18 cellular contexts compared by ENCODE assay signal in genomic region chr17:31475378-31476162, GRCh38.
DNase-seq lines count a peak whose midpoint lies in the region; ATAC-seq and TF ChIP-seq lines count a peak whose summit lies in the region.
"Had no signal": no experiment of that assay in that cellular context is flagged by ENCODE, and none has a peak within 500 bp of the region (broad histone marks: within the 10 kb centered on the region; RNA-seq: fewer than 3 reads in every experiment).

No MANE protein-coding gene starts in this region.

- H3K36me3 Mint-ChIP-seq in nephron progenitor cell (ENCODE audit: low read depth), result no peaks in the 10 kb centered on the region
- no peaks in the 10 kb centered on the region for H3K36me3 Mint-ChIP-seq in naive thymus-derived CD4-positive, alpha-beta T cell
- H3K36me3 Mint-ChIP-seq: CD8-positive, alpha-beta T cell had no signal

- TF ChIP-seq CTCF in nephron progenitor cell (IDR thresholded peaks at IDR 0.05) (no peak), uterus (IDR thresholded peaks at IDR 0.05) (no peak)

- DNase-seq in SJCRH30 (no peak), foreskin melanocyte (peak; percentile 41), pons (ENCODE audit: low spot score) (peak; percentile 60), nephron progenitor cell (no peak), uterus (no peak), GOT3 (lab: John Stamatoyannopoulos, UW) (no peak)
- no peak for DNase-seq in naive thymus-derived CD4-positive, alpha-beta T cell
- DNase-seq: CD8-positive, alpha-beta T cell; IMR-90; NCI-H1436; NCI-H2081 treated with DMSO at 0.1 percent for 48 hours; NCI-H345; NCI-H69; SW 1271 had no signal

- H3K4me3 ChIP-seq in BLaER1 treated with 17β-estradiol and CSF1 and Interleukin-3, amounts not matched to agents 10 nM and 100 nM, result no peak overlapping the region
- H3K4me3 ChIP-seq in SJCRH30, result no peak overlapping the region
- no peak overlapping the region for H3K4me3 ChIP-seq in uterus
- H3K4me3 ChIP-seq in naive thymus-derived CD4-positive, alpha-beta T cell (ENCODE audit: low read length), result no peak overlapping the region
- H3K4me3 ChIP-seq: SJSA1 had no signal

- no peak overlapping the region for H3K27ac Mint-ChIP-seq in nephron progenitor cell
- peak overlapping the region in 1 of 9 donors; percentile 17 for H3K27ac Mint-ChIP-seq in naive thymus-derived CD4-positive, alpha-beta T cell
- H3K27ac Mint-ChIP-seq: B cell; CD8-positive, alpha-beta T cell had no signal

- H3K9me3 ChIP-seq in BLaER1 treated with 17β-estradiol and CSF1 and Interleukin-3, amounts not matched to agents 10 nM and 100 nM (replicated peaks in 1 of 11), result no peaks in the 10 kb centered on the region
- H3K9me3 ChIP-seq in SJCRH30 (replicated peaks), result no peaks in the 10 kb centered on the region
- no peaks in the 10 kb centered on the region for H3K9me3 ChIP-seq in uterus
- H3K9me3 ChIP-seq in naive thymus-derived CD4-positive, alpha-beta T cell (ENCODE audit: control insufficient read depth in 2 of 3, low read length in 3 of 3), result no peaks in the 10 kb centered on the region
- H3K9me3 ChIP-seq: SJSA1 had no signal

- H3K27me3 Mint-ChIP-seq in nephron progenitor cell (ENCODE audit: low read depth, poor library complexity), result peaks cover 17% of the 10 kb centered on the region
- peaks cover 0 to 19% (median 0%) of the 10 kb centered on the region in 5 donors for H3K27me3 Mint-ChIP-seq in naive thymus-derived CD4-positive, alpha-beta T cell
- H3K27me3 Mint-ChIP-seq: B cell had no signal

- intact Hi-C loops in uterus (cut with DNase I; ENCODE audit: low total_unique reads), result no loop called here
- intact Hi-C loops in naive thymus-derived CD4-positive, alpha-beta T cell (cut with micrococcal nuclease), result no loop called here

- no peak for ATAC-seq in naive thymus-derived CD4-positive, alpha-beta T cell
- ATAC-seq: CD8-positive, alpha-beta T cell had no signal

- H3K9ac ChIP-seq in BLaER1 treated with 17β-estradiol and CSF1 and Interleukin-3, amounts not matched to agents 10 nM and 100 nM, result no peak overlapping the region

- H3K36me3 ChIP-seq in BLaER1 treated with 17β-estradiol and CSF1 and Interleukin-3, amounts not matched to agents 10 nM and 100 nM, result no peaks in the 10 kb centered on the region
- no peaks in the 10 kb centered on the region for H3K36me3 ChIP-seq in SJCRH30
- H3K36me3 ChIP-seq in uterus, result no peaks in the 10 kb centered on the region
- no peaks in the 10 kb centered on the region for H3K36me3 ChIP-seq in naive thymus-derived CD4-positive, alpha-beta T cell (ENCODE audit: control insufficient read depth in 2 of 3, insufficient read depth in 3 of 3, low read length in 3 of 3)
- H3K36me3 ChIP-seq: SJSA1 had no signal

- no peaks in the 10 kb centered on the region for H4K20me1 ChIP-seq in BLaER1 treated with 17β-estradiol and CSF1 and Interleukin-3, amounts not matched to agents 10 nM and 100 nM

- no peaks in the 10 kb centered on the region; a peak in 1 of 22 replicates for H3K27me3 ChIP-seq in BLaER1 treated with 17β-estradiol and CSF1 and Interleukin-3, amounts not matched to agents 10 nM and 100 nM
- H3K27me3 ChIP-seq in SJCRH30 (peaks cover 4% of the 10 kb centered on the region; the same call in 1 of the 2 replicates), uterus (no peaks in the 10 kb centered on the region)
- H3K27me3 ChIP-seq in naive thymus-derived CD4-positive, alpha-beta T cell (ENCODE audit: control insufficient read depth in 2 of 2, insufficient read depth in 2 of 2, low read length in 2 of 2), result no peaks in the 10 kb centered on the region
- H3K27me3 ChIP-seq: SJSA1 had no signal

- no peaks in the 10 kb centered on the region for H3K9me3 Mint-ChIP-seq in nephron progenitor cell
- no peaks in the 10 kb centered on the region for H3K9me3 Mint-ChIP-seq in naive thymus-derived CD4-positive, alpha-beta T cell
- H3K9me3 Mint-ChIP-seq: CD8-positive, alpha-beta T cell had no signal

- TF ChIP-seq POLR2A in uterus (IDR thresholded peaks at IDR 0.05), result no peak

- H3K4me3 Mint-ChIP-seq in nephron progenitor cell, result no peak overlapping the region
- H3K4me3 Mint-ChIP-seq in naive thymus-derived CD4-positive, alpha-beta T cell, result no peak overlapping the region
- H3K4me3 Mint-ChIP-seq: B cell; CD8-positive, alpha-beta T cell had no signal

- POLR2A ChIA-PET in naive thymus-derived CD4-positive, alpha-beta T cell (lab: Charles Lee), result no interaction called here

- no peak overlapping the region for H3K27ac ChIP-seq in BLaER1 treated with 17β-estradiol and CSF1 and Interleukin-3, amounts not matched to agents 10 nM and 100 nM
- peak overlapping the region; percentile 30; the same call in 1 of the 2 replicates for H3K27ac ChIP-seq in SJCRH30
- no peak overlapping the region for H3K27ac ChIP-seq in uterus
- no peak overlapping the region for H3K27ac ChIP-seq in naive thymus-derived CD4-positive, alpha-beta T cell (ENCODE audit: low read depth, low read length)
- H3K27ac ChIP-seq: RWPE1, SJSA1 had no signal

- CTCF ChIA-PET in naive thymus-derived CD4-positive, alpha-beta T cell (lab: Charles Lee), result no interaction called here

- H3K4me2 ChIP-seq in BLaER1 treated with 17β-estradiol and CSF1 and Interleukin-3, amounts not matched to agents 10 nM and 100 nM, result peak overlapping the region; percentile 39 to 84 (median 62)

- H3K4me1 ChIP-seq in BLaER1 treated with 17β-estradiol and CSF1 and Interleukin-3, amounts not matched to agents 10 nM and 100 nM, result peaks cover 25 to 43% (median 34%) of the 10 kb centered on the region in 10 experiments
- H3K4me1 ChIP-seq in SJCRH30 (peaks cover 17% of the 10 kb centered on the region; the same call in 1 of the 2 replicates), uterus (no peaks in the 10 kb centered on the region)
- H3K4me1 ChIP-seq in naive thymus-derived CD4-positive, alpha-beta T cell (ENCODE audit: control insufficient read depth in 2 of 2, insufficient read depth in 2 of 2, low read length in 2 of 2), result no peaks in the 10 kb centered on the region
- H3K4me1 ChIP-seq: SJSA1 had no signal

- H3K4me1 Mint-ChIP-seq in nephron progenitor cell, result peaks cover 31% of the 10 kb centered on the region
- H3K4me1 Mint-ChIP-seq in naive thymus-derived CD4-positive, alpha-beta T cell, result peaks cover 0 to 1% (median 0%) of the 10 kb centered on the region in 7 donors
- H3K4me1 Mint-ChIP-seq: B cell had no signal

Comparison
In these comparisons a context has a peak if more than half of its experiments do, and no peak if none do; other contexts are left out.
1. DNase-seq: peak in foreskin melanocyte (single experiment) and pons (single experiment); none in SJCRH30 (0 of 2), nephron progenitor cell (single experiment), uterus (0 of 2), naive thymus-derived CD4-positive, alpha-beta T cell (0 of 9) and GOT3 (single experiment).